In the genomic region with DNA sequence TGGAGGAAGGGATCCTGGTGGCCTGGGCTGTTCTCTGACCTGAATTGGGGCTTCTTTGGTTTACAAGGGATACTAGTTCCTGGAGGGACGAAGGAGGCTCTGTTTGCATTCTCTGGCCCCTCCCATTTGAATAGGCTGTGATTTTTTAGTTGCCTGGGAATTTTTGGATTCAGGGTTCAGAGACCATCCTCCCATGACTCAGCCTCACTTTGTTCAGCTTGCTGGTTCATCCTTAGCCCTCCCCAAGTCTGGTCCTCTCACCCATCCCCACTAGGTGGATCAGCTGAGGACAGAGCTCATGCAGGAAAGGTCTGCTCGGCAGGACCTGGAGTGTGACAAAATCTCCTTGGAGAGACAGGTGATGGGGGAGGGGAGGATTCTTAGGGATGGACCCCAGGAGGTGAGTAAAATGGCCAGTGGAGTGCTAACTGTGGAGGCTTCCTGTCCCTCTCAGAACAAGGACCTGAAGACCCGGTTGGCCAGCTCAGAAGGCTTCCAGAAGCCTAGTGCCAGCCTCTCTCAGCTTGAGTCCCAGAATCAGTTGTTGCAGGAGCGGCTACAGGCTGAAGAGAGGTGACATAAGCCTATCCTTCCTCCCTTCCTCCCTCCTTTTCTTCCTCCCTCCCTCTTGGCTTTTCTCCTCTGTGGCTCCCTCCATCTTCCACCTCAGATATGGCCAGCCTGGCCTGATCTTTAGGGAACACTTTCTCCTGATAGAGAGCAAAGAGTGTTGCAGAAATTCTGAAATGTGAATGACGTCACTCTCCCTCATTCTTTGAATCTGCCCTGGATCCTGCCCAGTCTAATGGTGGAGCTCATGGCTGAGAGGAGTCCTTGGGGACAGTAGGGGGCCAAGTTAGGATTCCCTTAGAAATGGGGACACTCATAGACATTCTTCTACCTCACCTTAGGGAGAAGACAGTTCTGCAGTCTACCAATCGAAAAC, we compare ENCODE assay signal across 14 cellular contexts.
"Had no signal": no experiment of that assay in that cellular context is flagged by ENCODE, and none has a peak within 500 bp of the region (broad histone marks: within the 10 kb centered on the region; RNA-seq: fewer than 3 reads in every experiment).

No MANE protein-coding gene starts in this region.

- H3K36me3 Mint-ChIP-seq: activated naive CD8-positive, alpha-beta T cell treated with anti-CD3 and anti-CD28 coated beads for 36 hours; naive thymus-derived CD4-positive, alpha-beta T cell had no signal

- H3K27ac Mint-ChIP-seq: activated CD4-positive, alpha-beta T cell treated with anti-CD3 and anti-CD28 coated beads, Interleukin-2, amount 10 ng/mL, durations not matched to agents 24 days and 14 days; activated naive CD8-positive, alpha-beta T cell treated with anti-CD3 and anti-CD28 coated beads for 36 hours; activated T-cell treated with anti-CD3 and anti-CD28 coated beads, Interleukin-2, amount 50 U/mL, for 72 hours; effector memory CD8-positive, alpha-beta T cell had no signal

- H3K36me3 ChIP-seq: brain microvascular endothelial cell, gastroesophageal sphincter, neutrophil had no signal

- H3K9me3 ChIP-seq: gastroesophageal sphincter, left lung, mucosa of descending colon, neutrophil, tibial nerve had no signal

- H3K9me3 Mint-ChIP-seq: activated CD4-positive, alpha-beta T cell treated with anti-CD3 and anti-CD28 coated beads, Interleukin-2, amount 10 ng/mL, durations not matched to agents 24 days and 14 days; activated naive CD8-positive, alpha-beta T cell treated with anti-CD3 and anti-CD28 coated beads for 36 hours; activated T-cell treated with anti-CD3 and anti-CD28 coated beads, Interleukin-2, amount 50 U/mL, for 72 hours; dendritic cell treated with granulocyte-macrophage colony-stimulating factor and Interleukin-4, amounts not matched to agents 40 ng/mL and 50 ng/mL, for 4 days; effector memory CD8-positive, alpha-beta T cell; naive thymus-derived CD4-positive, alpha-beta T cell had no signal

- H3K4me3 ChIP-seq: gastroesophageal sphincter, left lung, mucosa of descending colon, skin epidermis, tibial nerve had no signal

- H3K27me3 ChIP-seq: brain microvascular endothelial cell, gastroesophageal sphincter, left lung, tibial nerve had no signal

- H3K27ac ChIP-seq: gastroesophageal sphincter, left lung, neutrophil, tibial nerve had no signal

- H3K4me3 Mint-ChIP-seq: activated CD4-positive, alpha-beta T cell treated with anti-CD3 and anti-CD28 coated beads, Interleukin-2, amount 10 ng/mL, durations not matched to agents 24 days and 14 days; activated naive CD8-positive, alpha-beta T cell treated with anti-CD3 and anti-CD28 coated beads for 36 hours; activated T-cell treated with anti-CD3 and anti-CD28 coated beads, Interleukin-2, amount 50 U/mL, for 72 hours; dendritic cell treated with granulocyte-macrophage colony-stimulating factor and Interleukin-4, amounts not matched to agents 40 ng/mL and 50 ng/mL, for 4 days; effector memory CD8-positive, alpha-beta T cell; naive thymus-derived CD4-positive, alpha-beta T cell had no signal

- DNase-seq: cerebellar nuclear complex had no signal
